19 cellular contexts compared by ENCODE assay signal in the genomic region with DNA sequence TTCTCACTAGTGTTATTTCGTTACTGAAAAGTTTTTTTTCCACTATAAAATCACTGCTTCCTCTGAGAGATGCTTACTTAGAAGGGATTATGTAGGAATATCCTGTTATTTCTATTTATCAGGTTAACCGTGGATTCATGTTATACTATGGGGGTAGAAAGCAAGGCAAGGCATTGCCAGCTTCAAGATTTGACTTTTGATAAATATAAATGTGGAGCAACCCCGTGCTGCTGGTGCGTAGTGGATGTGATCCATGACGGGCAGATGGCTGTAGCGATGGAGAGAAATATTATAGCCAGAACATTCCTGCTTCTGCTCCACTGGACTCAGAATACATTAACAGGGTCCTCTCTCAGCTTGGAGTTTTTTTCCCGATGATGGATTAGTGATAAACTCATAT.
"Had no signal": no experiment of that assay in that cellular context is flagged by ENCODE, and none has a peak within 500 bp of the region (broad histone marks: within the 10 kb centered on the region; RNA-seq: fewer than 3 reads in every experiment).

No MANE protein-coding gene starts in this region.

- H3K4me1 ChIP-seq: SJSA1 had no signal

- H3K27me3 ChIP-seq: SJSA1 had no signal

- H3K36me3 ChIP-seq: SJSA1 had no signal

- ATAC-seq: K562 had no signal

- DNase-seq: Kasumi-1, MM.1S, NCI-H1092 treated with DMSO at 0.1 percent for 48 hours, NCI-H1436 treated with DMSO at 0.1 percent for 48 hours, NCI-H1694, NCI-H187 treated with DMSO at 0.1 percent for 48 hours, NCI-H2029 treated with DMSO at 0.1 percent for 48 hours, NCI-H226, NCI-H446, NCI-H510A, NCI-H524 treated with DMSO at 0.1 percent for 48 hours, NCI-H69, NCI-H774, Right ventricle myocardium superior, RPMI8226, SIG-M5 had no signal

- H3K4me3 ChIP-seq: K562, SJSA1, SK-N-MC had no signal

- H3K9me3 ChIP-seq: SJSA1 had no signal
